8 cellular contexts compared by ENCODE assay signal in the genomic region with DNA sequence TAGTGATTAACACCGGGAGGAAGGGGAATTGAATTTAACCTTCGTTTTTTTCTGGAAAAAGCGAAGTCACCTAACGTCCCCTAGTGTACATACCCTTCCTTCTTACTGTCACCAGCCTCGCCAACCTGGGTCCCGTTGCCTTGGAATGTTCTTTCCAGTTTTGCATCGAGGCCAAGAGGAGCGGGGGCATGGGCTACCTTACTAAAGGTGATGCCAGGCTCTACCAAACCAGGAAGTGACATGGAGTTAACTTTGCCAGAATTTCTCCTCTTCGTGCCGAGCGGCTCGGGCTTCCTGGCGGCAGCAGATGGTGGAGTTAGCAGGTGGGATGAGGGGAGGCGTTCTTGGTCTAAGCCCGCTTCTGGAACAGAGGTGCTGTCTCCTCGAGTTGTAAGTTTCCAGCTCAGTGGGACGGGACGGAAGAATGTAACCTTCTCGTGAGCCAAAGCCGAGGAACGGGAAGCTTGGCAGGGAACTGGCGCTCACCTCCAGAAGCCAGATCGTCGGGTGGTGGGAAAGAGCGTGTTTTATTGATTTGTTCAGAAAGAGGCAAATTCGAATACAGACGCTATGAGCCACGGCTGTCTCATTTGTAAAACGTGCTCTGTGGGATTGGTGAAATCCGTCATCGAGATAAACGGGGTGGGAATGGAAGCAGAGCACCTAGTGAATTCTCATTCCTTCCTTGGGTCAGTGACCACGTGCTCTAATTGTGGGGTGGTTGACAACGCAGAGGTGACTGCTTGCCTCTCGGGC. TPM values are rescaled to one million over a fixed set of nuclear protein-coding genes. Genes with fewer than 3 reads are reported as not detected.
DNase-seq lines count a peak whose midpoint lies in the region; ATAC-seq and TF ChIP-seq lines count a peak whose summit lies in the region.

No MANE protein-coding gene starts in this region.

- no peaks in the 10 kb centered on the region for H3K9me3 Mint-ChIP-seq in activated naive CD4-positive, alpha-beta T cell treated with anti-CD3 and anti-CD28 coated beads, Interleukin-2, amount 50 U/mL, for 72 hours

- peak overlapping the region; percentile 98 for H3K4me2 ChIP-seq in smooth muscle cell

- H3K9me3 ChIP-seq in HUES48 (ENCODE audit: control insufficient read depth, insufficient read depth, low read length) (no peaks in the 10 kb centered on the region), smooth muscle cell (replicated peaks; ENCODE audit: low read depth) (no peaks in the 10 kb centered on the region)

- H3F3A ChIP-seq in smooth muscle cell (ENCODE audit: low read depth): peaks cover 6% of the 10 kb centered on the region

- DNase-seq in Ammon's horn (ENCODE audit: low spot score) (peak; percentile 37), smooth muscle cell (lab: John Stamatoyannopoulos, UW; ENCODE audit: unreplicated experiment) (no peak)
- DNase-seq in activated naive CD4-positive, alpha-beta T cell treated with anti-CD3 and anti-CD28 coated beads, Interleukin-2, amount 50 U/mL, for 72 hours (ENCODE audit: low spot score in 2 of 2): peak in 1 of 2 donors; percentile 58

- 14% methylated on average over 35 of the region's 35 CpGs for WGBS in smooth muscle cell (ENCODE audit: low lambda C conversion rate)

- H3K4me3 ChIP-seq in HUES48 (ENCODE audit: low read depth, low read length) (peak overlapping the region; percentile 74), iPS-11a (ENCODE audit: low read depth, low read length) (peak overlapping the region; percentile 88), smooth muscle cell (peak overlapping the region; percentile 65)

- H3K79me2 ChIP-seq in smooth muscle cell (ENCODE audit: low read depth): no peaks in the 10 kb centered on the region

- H4K20me1 ChIP-seq in smooth muscle cell (ENCODE audit: low read depth): no peaks in the 10 kb centered on the region

- H3K27me3 ChIP-seq in HUES48 (ENCODE audit: control insufficient read depth, insufficient read depth, low read length) (no peaks in the 10 kb centered on the region), smooth muscle cell (ENCODE audit: low read depth) (no peaks in the 10 kb centered on the region)

- ATAC-seq in GM18508 (IDR thresholded peaks at IDR 0.05; ENCODE audit: insufficient read depth, unreplicated experiment) (peak; percentile 3), HG03039 (IDR thresholded peaks at IDR 0.05; ENCODE audit: unreplicated experiment) (no peak), GM18861 (IDR thresholded peaks at IDR 0.05; ENCODE audit: unreplicated experiment) (no peak)
- peak in 1 of 2 donors; percentile 13 for ATAC-seq in activated naive CD4-positive, alpha-beta T cell treated with anti-CD3 and anti-CD28 coated beads, Interleukin-2, amount 50 U/mL, for 72 hours

- no peak for TF ChIP-seq CTCF in smooth muscle cell (IDR thresholded peaks at IDR 0.05; ENCODE audit: borderline replicate concordance, insufficient read depth, poor library complexity, severe bottlenecking)

- peaks cover 25% of the 10 kb centered on the region in 2 donors for H3K36me3 Mint-ChIP-seq in activated naive CD4-positive, alpha-beta T cell treated with anti-CD3 and anti-CD28 coated beads, Interleukin-2, amount 50 U/mL, for 72 hours

- H3K27ac ChIP-seq in HUES48 (ENCODE audit: low read depth, low read length) (no peak overlapping the region), smooth muscle cell (ENCODE audit: low read depth) (peak overlapping the region; percentile 94)

- H3K27ac Mint-ChIP-seq in activated naive CD4-positive, alpha-beta T cell treated with anti-CD3 and anti-CD28 coated beads, Interleukin-2, amount 50 U/mL, for 72 hours: peak overlapping the region; percentile 96 to 97

- peaks cover 12% of the 10 kb centered on the region for H3K4me1 ChIP-seq in HUES48 (ENCODE audit: control insufficient read depth, insufficient read depth, low read length)
- H3K4me1 ChIP-seq in smooth muscle cell (ENCODE audit: low read depth): peaks cover 13% of the 10 kb centered on the region

- H3K9ac ChIP-seq in HUES48 (ENCODE audit: low read depth, low read length): no peak overlapping the region
- H3K9ac ChIP-seq in smooth muscle cell (ENCODE audit: low read depth): peak overlapping the region; percentile 64

- peak overlapping the region; percentile 89 for H2AFZ ChIP-seq in smooth muscle cell (ENCODE audit: low read depth)

- no peaks in the 10 kb centered on the region for H3K36me3 ChIP-seq in HUES48 (ENCODE audit: control insufficient read depth, insufficient read depth, low read length)
- no peaks in the 10 kb centered on the region for H3K36me3 ChIP-seq in smooth muscle cell (ENCODE audit: low read depth)

RNA-seq across cellular contexts. Expression of a gene that starts 0.5 kb away (rescaled TPM):
- total RNA-seq in activated naive CD4-positive, alpha-beta T cell treated with anti-CD3 and anti-CD28 coated beads, Interleukin-2, amount 50 U/mL, for 72 hours: 10 to 100 TPM; 40.7 to 66.1 TPM
- 17.2 and 22.5 TPM in 2 replicates for total RNA-seq in smooth muscle cell
- polyA plus RNA-seq in smooth muscle cell: 9.3 and 13.3 TPM in 2 replicates

RNA-seq across cellular contexts. Expression of a gene that starts 2.5 kb away (rescaled TPM):
- 1 to 10 TPM; 6.1 to 7.0 TPM for total RNA-seq in activated naive CD4-positive, alpha-beta T cell treated with anti-CD3 and anti-CD28 coated beads, Interleukin-2, amount 50 U/mL, for 72 hours
- 4.2 and 6.8 TPM in 2 replicates for total RNA-seq in smooth muscle cell
- polyA plus RNA-seq in smooth muscle cell: 4.9 and 7.6 TPM in 2 replicates
